ENCODE assay signal across 8 cellular contexts in genomic region chr6:35240838-35241801, GRCh38. TPM values are rescaled to one million over a fixed set of nuclear protein-coding genes. Genes with fewer than 3 reads are reported as not detected.
DNase-seq lines count a peak whose midpoint lies in the region; ATAC-seq, FAIRE-seq and TF ChIP-seq lines count a peak whose summit lies in the region.

No MANE protein-coding gene starts in this region.

- peak; percentile 92 for FAIRE-seq in HepG2 (lab: Jason Lieb, UNC)

- no TSS peak for BruUV-seq in HepG2 (replicated peaks; lab: Mats Ljungman, UMichigan)

- POLR2A ChIA-PET in activated CD4-positive, alpha-beta T cell treated with anti-CD3 and anti-CD28 coated beads for 36 hours (lab: Charles Lee), result interaction anchor here (0.6 to 1.0 kb wide), 2 partner anchors 118 to 469 kb away, joined by 3 read pairs; no protein-coding TSS in a partner anchor
- POLR2A ChIA-PET in HepG2 (lab: Yijun Ruan, JAX), result interaction anchor here (1.5 kb wide), 1 partner anchor 18 kb away, joined by 3 read pairs; no protein-coding TSS in a partner anchor

- DNase-seq in AG20443 (ENCODE audit: low spot score), result peak; percentile 85
- peak; percentile 28 for DNase-seq in NCI-H2196 treated with DMSO at 0.1 percent for 48 hours (lab: John Stamatoyannopoulos, UW; ENCODE audit: unreplicated experiment)
- peak; percentile 86 for DNase-seq in activated CD4-positive, alpha-beta T cell treated with anti-CD3 and anti-CD28 coated beads for 36 hours
- peak; percentile 85 for DNase-seq in cerebellum (ENCODE audit: low spot score)
- peak; percentile 59 for DNase-seq in HepG2 (ENCODE audit: low spot score)
- peak; percentile 32 to 69 (median 49) for DNase-seq in stimulated activated CD4-positive, alpha-beta T cell treated with anti-CD3 and anti-CD28 coated beads, TNF-alpha, amount 100 ng/mL, for 1 hour (ENCODE audit: low read depth in 3 of 3, low spot score in 1 of 3)
- no peak for DNase-seq in NCI-H187 treated with DMSO at 0.1 percent for 48 hours (lab: John Stamatoyannopoulos, UW)

- H3K9ac ChIP-seq in HepG2 (ENCODE audit: insufficient read depth, low read depth, low read length), result no peak overlapping the region

- H3K27ac ChIP-seq in HepG2 (ENCODE audit: extremely low read length, insufficient read depth, low read length), result no peak overlapping the region

- no peaks in the 10 kb centered on the region for H3K9me3 ChIP-seq in HepG2 (ENCODE audit: low read length)

- CTCF ChIA-PET in activated CD4-positive, alpha-beta T cell treated with anti-CD3 and anti-CD28 coated beads for 36 hours (lab: Charles Lee), result interaction anchor here (0.5 to 4.1 kb wide), 41 partner anchors 9 to 1045 kb away, joined by 3 to 46 read pairs (median 4); partner anchors contain the start of gene ZNF76
- CTCF ChIA-PET in HepG2 (lab: Yijun Ruan, JAX; ENCODE audit: low intra/inter-chr PET ratio, low total read pairs), result interaction anchor here (1.3 to 4.9 kb wide), 3 partner anchors 94 to 254 kb away, joined by 8 to 61 read pairs (median 17); no protein-coding TSS in a partner anchor

- intact Hi-C loops in activated CD4-positive, alpha-beta T cell treated with anti-CD3 and anti-CD28 coated beads for 36 hours (cut with DNase I, micrococcal nuclease), result loop anchor here (1.0 to 5.0 kb wide), 5 partner anchors 36 to 255 kb away; no protein-coding TSS in a partner anchor
- intact Hi-C loops in HepG2 (cut with micrococcal nuclease; ENCODE audit: unreplicated experiment), result loop anchor here (1.0 kb wide), 3 partner anchors 36 to 255 kb away; no protein-coding TSS in a partner anchor

- no peaks in the 10 kb centered on the region for H3K79me2 ChIP-seq in HepG2 (ENCODE audit: insufficient read depth, low read length)

- no peaks in the 10 kb centered on the region for H3K27me3 ChIP-seq in HepG2 (ENCODE audit: control insufficient read depth in 1 of 2, insufficient read depth in 2 of 2, low read length in 2 of 2)

- no peak overlapping the region for H3K27ac Mint-ChIP-seq in activated CD4-positive, alpha-beta T cell treated with anti-CD3 and anti-CD28 coated beads for 36 hours

- 42% methylated on average over 12 of the region's 12 CpGs for WGBS in HepG2 (ENCODE audit: low lambda C conversion rate)

- no peak overlapping the region for H3K4me2 ChIP-seq in HepG2 (ENCODE audit: low read depth, low read length)

- H3K4me3 ChIP-seq in HepG2 (replicated peaks in 1 of 3; ENCODE audit: insufficient read depth in 1 of 3, low read depth in 2 of 3, low read length in 3 of 3), result no peak overlapping the region

- peak; percentile 97 for TF ChIP-seq RAD21 in HepG2 (CRISPR knock-in tag; IDR thresholded peaks at IDR 0.05)

- H4K20me1 ChIP-seq in HepG2 (ENCODE audit: insufficient read depth, low read length), result peaks cover 7% of the 10 kb centered on the region; the same call in 1 of the 2 replicates

- no peak overlapping the region for H3K4me3 Mint-ChIP-seq in activated CD4-positive, alpha-beta T cell treated with anti-CD3 and anti-CD28 coated beads for 36 hours

- TF ChIP-seq EP300 in HepG2 (IDR thresholded peaks at IDR 0.05; ENCODE audit: low read depth in 2 of 2, low read length in 2 of 2) (no peak), HepG2 (CRISPR knock-in tag; IDR thresholded peaks at IDR 0.05; ENCODE audit: borderline replicate concordance) (no peak)

- no peaks in the 10 kb centered on the region for H3K4me1 ChIP-seq in HepG2 (ENCODE audit: insufficient read depth, low read length)

- H3K36me3 ChIP-seq in HepG2 (replicated peaks in 1 of 2; ENCODE audit: control insufficient read depth in 1 of 2, insufficient read depth in 2 of 2, low read length in 2 of 2), result peaks cover 0 to 6% of the 10 kb centered on the region in 2 experiments; a peak in 3 of 5 replicates

- peak; percentile 51 for ATAC-seq in GM19463 (IDR thresholded peaks at IDR 0.05; ENCODE audit: unreplicated experiment)
- ATAC-seq in activated CD4-positive, alpha-beta T cell treated with anti-CD3 and anti-CD28 coated beads for 36 hours, result peak; percentile 96
- ATAC-seq in HepG2, result peak; percentile 93

- no peaks in the 10 kb centered on the region for H3K9me3 Mint-ChIP-seq in activated CD4-positive, alpha-beta T cell treated with anti-CD3 and anti-CD28 coated beads for 36 hours (ENCODE audit: low read depth)

- TF ChIP-seq CTCF in HepG2 (CRISPR knock-in tag; IDR thresholded peaks at IDR 0.05), result peak; percentile 99

- peaks cover 4% of the 10 kb centered on the region for H3K36me3 Mint-ChIP-seq in activated CD4-positive, alpha-beta T cell treated with anti-CD3 and anti-CD28 coated beads for 36 hours (ENCODE audit: low read depth)

- in situ Hi-C loops in HepG2 (cut with HindIII; ENCODE audit: extremely low pct_ligation_motif_present, low pct_unique_long_range_greater_than_20kb), result loop anchor here (5.0 kb wide), 1 partner anchor 94 kb away; no protein-coding TSS in a partner anchor

- H3K4me1 Mint-ChIP-seq in activated CD4-positive, alpha-beta T cell treated with anti-CD3 and anti-CD28 coated beads for 36 hours, result no peaks in the 10 kb centered on the region

- H2AFZ ChIP-seq in HepG2 (ENCODE audit: low read length), result no peak overlapping the region

- TF ChIP-seq POLR2A in HepG2 (IDR thresholded peaks at IDR 0.05; ENCODE audit: insufficient read depth in 1 of 2, low read depth in 2 of 2, low read length in 2 of 2), result no peak

- no peaks in the 10 kb centered on the region for H3K27me3 Mint-ChIP-seq in activated CD4-positive, alpha-beta T cell treated with anti-CD3 and anti-CD28 coated beads for 36 hours

RNA-seq across cellular contexts. Expression of gene ZNF76, which starts 18.4 kb away (rescaled TPM):
- 10 to 100 TPM; 35.2 to 40.1 TPM for total RNA-seq in activated CD4-positive, alpha-beta T cell treated with anti-CD3 and anti-CD28 coated beads for 36 hours
- 21.1 TPM for total RNA-seq in cerebellum
- 11.8 and 13.2 TPM in 2 replicates for total RNA-seq in HepG2 (2016; rRNA removed; fragmentation: Illumina TruSeq; extraction: Trizol)
- 11.7 and 12.1 TPM in 2 replicates for total RNA-seq in HepG2 (2016; cell fraction: cytosol; rRNA removed; fragmentation: Illumina TruSeq; extraction: Trizol; ENCODE audit: low read depth)
- total RNA-seq in HepG2 (2016; cell fraction: insoluble cytoplasmic fraction; rRNA removed; fragmentation: Illumina TruSeq; extraction: Trizol), result 9.9 and 12.7 TPM in 2 replicates
- total RNA-seq in HepG2 (2016; cell fraction: membrane; rRNA removed; fragmentation: Illumina TruSeq; extraction: Trizol), result 21.8 and 26.0 TPM in 2 replicates
- 9.5 and 10.9 TPM in 2 replicates for total RNA-seq in HepG2 (2016; cell fraction: nucleus; rRNA removed; fragmentation: Illumina TruSeq; extraction: Trizol)
- polyA plus RNA-seq in HepG2 (2011; rRNA removed), result 26.4 and 28.2 TPM in 2 replicates
- polyA plus RNA-seq in HepG2 (2011; cell fraction: cytosol; rRNA removed), result 9.0 and 14.0 TPM in 2 replicates
- 128 and 139 TPM in 2 replicates for polyA plus RNA-seq in HepG2 (2011; cell fraction: nucleus; rRNA removed)
- 15.4 and 17.3 TPM in 2 replicates for polyA plus RNA-seq in HepG2 (2012)
- polyA plus RNA-seq in HepG2 (2016; cell fraction: cytosol; fragmentation: Illumina TruSeq; extraction: Trizol; ENCODE audit: low read depth), result 10.6 and 13.2 TPM in 2 replicates
- 14.5 and 16.3 TPM in 2 replicates for polyA plus RNA-seq in HepG2 (2016; cell fraction: insoluble cytoplasmic fraction; fragmentation: Illumina TruSeq; extraction: Trizol; ENCODE audit: low read depth)
- 22.8 and 27.0 TPM in 2 replicates for polyA plus RNA-seq in HepG2 (2016; cell fraction: membrane; fragmentation: Illumina TruSeq; extraction: Trizol; ENCODE audit: low read depth)
- polyA plus RNA-seq in HepG2 (2016; cell fraction: nucleus; fragmentation: Illumina TruSeq; extraction: Trizol; ENCODE audit: insufficient read depth, low read depth), result 38.8 and 39.0 TPM in 2 replicates
- 25.8 and 37.6 TPM in 2 replicates for polyA minus RNA-seq in HepG2 (2011; rRNA and poly(A)+ RNA removed; ENCODE audit: low replicate concordance)
- polyA minus RNA-seq in HepG2 (2011; cell fraction: cytosol; rRNA and poly(A)+ RNA removed), result 3.6 and 4.4 TPM in 2 replicates
- 17.3 and 24.5 TPM in 2 replicates for polyA minus RNA-seq in HepG2 (2011; cell fraction: nucleus; rRNA and poly(A)+ RNA removed)

RNA-seq across cellular contexts. Expression of gene SCUBE3, which starts 27.4 kb away (rescaled TPM):
- not detected for total RNA-seq in activated CD4-positive, alpha-beta T cell treated with anti-CD3 and anti-CD28 coated beads for 36 hours
- 2.5 TPM for total RNA-seq in cerebellum
- total RNA-seq in HepG2 (2016; rRNA removed; fragmentation: Illumina TruSeq; extraction: Trizol), result not detected in 2 replicates
- total RNA-seq in HepG2 (2016; cell fraction: cytosol; rRNA removed; fragmentation: Illumina TruSeq; extraction: Trizol; ENCODE audit: low read depth), result not detected in 2 replicates
- total RNA-seq in HepG2 (2016; cell fraction: insoluble cytoplasmic fraction; rRNA removed; fragmentation: Illumina TruSeq; extraction: Trizol), result not detected in 2 replicates
- not detected in 2 replicates for total RNA-seq in HepG2 (2016; cell fraction: membrane; rRNA removed; fragmentation: Illumina TruSeq; extraction: Trizol)
- not detected in 2 replicates for total RNA-seq in HepG2 (2016; cell fraction: nucleus; rRNA removed; fragmentation: Illumina TruSeq; extraction: Trizol)
- not detected in 2 replicates for polyA plus RNA-seq in HepG2 (2011; rRNA removed)
- polyA plus RNA-seq in HepG2 (2011; cell fraction: cytosol; rRNA removed), result not detected in 2 replicates
- not detected in 2 replicates for polyA plus RNA-seq in HepG2 (2011; cell fraction: nucleus; rRNA removed)
- 0.05 and 0.09 TPM in 2 replicates for polyA plus RNA-seq in HepG2 (2012)
- polyA plus RNA-seq in HepG2 (2016; cell fraction: cytosol; fragmentation: Illumina TruSeq; extraction: Trizol; ENCODE audit: low read depth), result not detected in 2 replicates
- polyA plus RNA-seq in HepG2 (2016; cell fraction: insoluble cytoplasmic fraction; fragmentation: Illumina TruSeq; extraction: Trizol; ENCODE audit: low read depth), result not detected in 2 replicates
- polyA plus RNA-seq in HepG2 (2016; cell fraction: membrane; fragmentation: Illumina TruSeq; extraction: Trizol; ENCODE audit: low read depth), result not detected in 2 replicates
- polyA plus RNA-seq in HepG2 (2016; cell fraction: nucleus; fragmentation: Illumina TruSeq; extraction: Trizol; ENCODE audit: insufficient read depth, low read depth), result not detected in 2 replicates
- not detected in 2 replicates for polyA minus RNA-seq in HepG2 (2011; rRNA and poly(A)+ RNA removed; ENCODE audit: low replicate concordance)
- not detected in 2 replicates for polyA minus RNA-seq in HepG2 (2011; cell fraction: cytosol; rRNA and poly(A)+ RNA removed)
- not detected in 2 replicates for polyA minus RNA-seq in HepG2 (2011; cell fraction: nucleus; rRNA and poly(A)+ RNA removed)

RNA-seq across cellular contexts. Expression of gene DEF6, which starts 56.5 kb away (rescaled TPM):
- total RNA-seq in activated CD4-positive, alpha-beta T cell treated with anti-CD3 and anti-CD28 coated beads for 36 hours, result 10 to 100 TPM; 74.1 to 86.6 TPM
- total RNA-seq in cerebellum, result 1.5 TPM
- total RNA-seq in HepG2 (2016; rRNA removed; fragmentation: Illumina TruSeq; extraction: Trizol), result 9.6 and 10.0 TPM in 2 replicates
- 1.9 and 2.1 TPM in 2 replicates for total RNA-seq in HepG2 (2016; cell fraction: cytosol; rRNA removed; fragmentation: Illumina TruSeq; extraction: Trizol; ENCODE audit: low read depth)
- total RNA-seq in HepG2 (2016; cell fraction: insoluble cytoplasmic fraction; rRNA removed; fragmentation: Illumina TruSeq; extraction: Trizol), result 8.6 and 9.7 TPM in 2 replicates
- 4.0 TPM in 2 replicates for total RNA-seq in HepG2 (2016; cell fraction: membrane; rRNA removed; fragmentation: Illumina TruSeq; extraction: Trizol)
- 10.5 and 10.6 TPM in 2 replicates for total RNA-seq in HepG2 (2016; cell fraction: nucleus; rRNA removed; fragmentation: Illumina TruSeq; extraction: Trizol)
- 5.2 and 7.4 TPM in 2 replicates for polyA plus RNA-seq in HepG2 (2011; rRNA removed)
- 4.6 and 6.6 TPM in 2 replicates for polyA plus RNA-seq in HepG2 (2011; cell fraction: cytosol; rRNA removed)
- 18.1 and 24.9 TPM in 2 replicates for polyA plus RNA-seq in HepG2 (2011; cell fraction: nucleus; rRNA removed)
- polyA plus RNA-seq in HepG2 (2012), result 2.9 and 3.2 TPM in 2 replicates
- polyA plus RNA-seq in HepG2 (2016; cell fraction: cytosol; fragmentation: Illumina TruSeq; extraction: Trizol; ENCODE audit: low read depth), result 1.6 and 1.7 TPM in 2 replicates
- polyA plus RNA-seq in HepG2 (2016; cell fraction: insoluble cytoplasmic fraction; fragmentation: Illumina TruSeq; extraction: Trizol; ENCODE audit: low read depth), result 7.5 and 7.7 TPM in 2 replicates
- polyA plus RNA-seq in HepG2 (2016; cell fraction: membrane; fragmentation: Illumina TruSeq; extraction: Trizol; ENCODE audit: low read depth), result 3.6 TPM in 2 replicates
- 24.8 and 26.1 TPM in 2 replicates for polyA plus RNA-seq in HepG2 (2016; cell fraction: nucleus; fragmentation: Illumina TruSeq; extraction: Trizol; ENCODE audit: insufficient read depth, low read depth)
- 0.30 and 9.6 TPM in 2 replicates for polyA minus RNA-seq in HepG2 (2011; rRNA and poly(A)+ RNA removed; ENCODE audit: low replicate concordance)
- 2.5 and 2.7 TPM in 2 replicates for polyA minus RNA-seq in HepG2 (2011; cell fraction: cytosol; rRNA and poly(A)+ RNA removed)
- 4.6 and 5.2 TPM in 2 replicates for polyA minus RNA-seq in HepG2 (2011; cell fraction: nucleus; rRNA and poly(A)+ RNA removed)
